Comparison of ENCODE assay signal across 8 cellular contexts in the genomic region with DNA sequence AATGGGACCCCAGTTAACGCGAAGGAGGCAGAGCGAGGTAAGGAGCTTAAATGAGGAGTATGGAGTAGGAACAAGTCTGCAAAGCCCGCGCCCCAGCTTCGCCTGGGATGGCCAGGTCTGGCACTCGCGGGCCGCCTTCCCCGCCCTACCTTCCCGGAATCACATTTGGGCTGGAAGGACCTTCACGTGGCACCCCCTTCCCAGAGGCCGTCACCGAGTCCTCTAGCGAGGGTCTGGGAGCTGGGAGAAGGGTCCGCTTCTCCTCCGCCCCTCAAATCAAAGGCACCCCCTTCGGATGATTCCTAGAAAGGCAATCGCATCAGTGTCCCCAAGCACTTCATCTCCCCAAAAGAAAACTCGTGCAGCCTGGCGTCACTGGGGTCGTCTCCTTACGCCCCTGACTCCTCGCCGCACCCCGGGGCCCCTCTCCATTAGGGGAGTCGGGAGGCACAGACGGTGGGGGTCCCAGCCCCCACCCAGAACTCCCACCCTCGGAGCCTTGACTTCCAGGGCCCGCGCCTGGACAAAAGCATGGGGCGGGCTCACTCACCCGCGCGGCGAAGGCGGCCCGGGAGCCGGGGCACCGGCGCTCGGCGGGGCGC. TPM values are rescaled to one million over a fixed set of nuclear protein-coding genes. Genes with fewer than 3 reads are reported as not detected.
A peak's percentile ranks its signal among the peaks of the same experiment; 100 is the strongest.
DNase-seq lines count a peak whose midpoint lies in the region; ATAC-seq and TF ChIP-seq lines count a peak whose summit lies in the region.

No MANE protein-coding gene starts in this region.

- H3K4ac ChIP-seq in mesendoderm (ENCODE audit: low read depth, low read length), result peak overlapping the region; percentile 41

- ATAC-seq in heart right ventricle, result no peak
- ATAC-seq in Right ventricle myocardium inferior, result no peak
- no peak for ATAC-seq in HG02870 (IDR thresholded peaks at IDR 0.05; ENCODE audit: unreplicated experiment)

- peaks cover 0 to 13% (median 8%) of the 10 kb centered on the region in 9 donors for H3K4me1 ChIP-seq in heart right ventricle
- no peaks in the 10 kb centered on the region for H3K4me1 ChIP-seq in mesendoderm (ENCODE audit: control insufficient read depth, low read depth, low read length)

- peak in 1 of 2 donors; percentile 15 for DNase-seq in heart right ventricle
- DNase-seq in Right ventricle myocardium inferior (ENCODE audit: missing footprints), result no peak
- DNase-seq in cardiac fibroblast (ENCODE audit: low read depth in 2 of 2), result peak in 1 of 2 donors; percentile 13
- peak; percentile 65 for DNase-seq in mesendoderm
- DNase-seq in AML-193 (lab: John Stamatoyannopoulos, UW), result no peak
- DNase-seq in stimulated activated CD4-positive, alpha-beta T cell treated with anti-CD3 and anti-CD28 coated beads, Interleukin-1b, Interleukin-23, amount 100 ng/mL, for 48 hours, result no peak
- no peak for DNase-seq in NOMO-1 treated with dmso at 0.1 percent for 144 hours (lab: John Stamatoyannopoulos, UW; ENCODE audit: unreplicated experiment)

- intact Hi-C loops in heart right ventricle (cut with DNase I), result loop anchor here in 3 of 10 donors (10.0 kb wide), 3 partner anchors 119 to 139 kb away; no protein-coding TSS in a partner anchor
- intact Hi-C loops in Right ventricle myocardium inferior (cut with DNase I), result no loop called here

- peak overlapping the region; percentile 97 for H3K18ac ChIP-seq in mesendoderm (ENCODE audit: low read length)

- H3K4me3 ChIP-seq in heart right ventricle, result peak overlapping the region; percentile 18 to 58 (median 50)
- H3K4me3 ChIP-seq in cardiac fibroblast (replicated peaks in 1 of 2; ENCODE audit: low read depth in 2 of 2, low read length in 2 of 2), result peak overlapping the region; percentile 49 to 52
- H3K4me3 ChIP-seq in mesendoderm (ENCODE audit: low read length), result peak overlapping the region; percentile 57

- TF ChIP-seq CTCF in heart right ventricle (IDR thresholded peaks at IDR 0.05) (no peak), cardiac fibroblast (IDR thresholded peaks at IDR 0.05; ENCODE audit: low read depth, low read length) (no peak)

- no peak overlapping the region for H2BK15ac ChIP-seq in mesendoderm (replicated peaks; ENCODE audit: low read depth)

- H3K9me3 ChIP-seq in heart right ventricle, result peaks cover 0 to 3% (median 0%) of the 10 kb centered on the region in 11 donors

- peak overlapping the region; percentile 8 for H2BK120ac ChIP-seq in mesendoderm (ENCODE audit: low read depth, low read length)

- no peak overlapping the region for H4K5ac ChIP-seq in mesendoderm (ENCODE audit: low read length)

- H3K27ac ChIP-seq in heart right ventricle (no peak overlapping the region), mesendoderm (ENCODE audit: low read depth, low read length) (peak overlapping the region; percentile 53)

- peak overlapping the region; percentile 89 for H3K56ac ChIP-seq in mesendoderm (ENCODE audit: low read length)

- H3K36me3 ChIP-seq in heart right ventricle (no peaks in the 10 kb centered on the region), mesendoderm (ENCODE audit: control insufficient read depth, insufficient read depth, low read length) (no peaks in the 10 kb centered on the region)

- H3K23ac ChIP-seq in mesendoderm (ENCODE audit: low read length), result peak overlapping the region; percentile 84

- no peak overlapping the region for H4K8ac ChIP-seq in mesendoderm (ENCODE audit: low read depth, low read length)

- H3K27me3 ChIP-seq in heart right ventricle (peaks cover 0 to 56% (median 0%) of the 10 kb centered on the region in 7 donors), mesendoderm (ENCODE audit: insufficient read depth, low read length, poor library complexity) (no peaks in the 10 kb centered on the region)

- H2BK5ac ChIP-seq in mesendoderm (ENCODE audit: low read length), result no peak overlapping the region

- peak overlapping the region; percentile 84 for H3K9ac ChIP-seq in mesendoderm (ENCODE audit: low read length)

- H3K4me2 ChIP-seq in mesendoderm (ENCODE audit: low read length), result peak overlapping the region; percentile 90

- no peaks in the 10 kb centered on the region for H3K79me2 ChIP-seq in mesendoderm (ENCODE audit: control insufficient read depth, insufficient read depth, low read length)

- H2AK5ac ChIP-seq in mesendoderm (ENCODE audit: low read length), result no peak overlapping the region

- no peaks in the 10 kb centered on the region for H3K79me1 ChIP-seq in mesendoderm (ENCODE audit: low read length)

- 1 to 3% methylated on average over 44 of the region's 44 CpGs for WGBS in heart right ventricle, 2 donors
- no CpG with 5 or more reads among the region's 44 CpGs for WGBS in mesendoderm (ENCODE audit: extremely low coverage, insufficient coverage, low lambda C conversion rate)

RNA-seq across cellular contexts. Expression of gene MYLK, which starts 0.4 kb away (rescaled TPM):
- total RNA-seq in heart right ventricle (10 to 100 TPM in 7 of 10 donors, 1 to 10 TPM in 3; 5.8 to 15.1 (median 11.6) TPM), Right ventricle myocardium inferior (10.1 TPM)
- 10 to 100 TPM in 1 of 2 donors, 1 to 10 TPM in 1; 5.6 to 20.6 TPM for polyA plus RNA-seq in heart right ventricle
- 5.0 TPM for polyA plus RNA-seq in mesendoderm (2013, experiment 1 of 2)
- 4.8 TPM for polyA plus RNA-seq in mesendoderm (2013, experiment 2 of 2)
